Comparison of ENCODE assay signal across 15 cellular contexts in genomic region chr1:42961560-42962091, GRCh38. TPM values are rescaled to one million over a fixed set of nuclear protein-coding genes. Genes with fewer than 3 reads are reported as not detected.
DNase-seq lines count a peak whose midpoint lies in the region; ATAC-seq, FAIRE-seq and TF ChIP-seq lines count a peak whose summit lies in the region.
"Had no signal": no experiment of that assay in that cellular context is flagged by ENCODE, and none has a peak within 500 bp of the region (broad histone marks: within the 10 kb centered on the region; RNA-seq: fewer than 3 reads in every experiment).

No MANE protein-coding gene starts in this region.

- H3K9me3 ChIP-seq in cardiac muscle cell (ENCODE audit: low read depth) (no peaks in the 10 kb centered on the region), heart left ventricle (no peaks in the 10 kb centered on the region), astrocyte (ENCODE audit: insufficient read depth, low read depth, low read length) (no peaks in the 10 kb centered on the region), aorta (ENCODE audit: control insufficient read depth, low read length) (no peaks in the 10 kb centered on the region)
- H3K9me3 ChIP-seq: upper lobe of right lung had no signal

- H3K4me1 ChIP-seq in cardiac muscle cell (ENCODE audit: low read depth) (peaks cover 48% of the 10 kb centered on the region), heart left ventricle (peaks cover 0 to 30% (median 18%) of the 10 kb centered on the region in 12 donors), astrocyte (ENCODE audit: insufficient read depth, low read length) (peaks cover 23% of the 10 kb centered on the region), aorta (ENCODE audit: control insufficient read depth in 1 of 2, insufficient read depth in 2 of 2, low read length in 2 of 2) (no peaks in the 10 kb centered on the region)

- CTCF ChIA-PET in activated naive CD4-positive, alpha-beta T cell treated with anti-CD3 and anti-CD28 coated beads, Interleukin-2, amount 10 ng/mL, durations not matched to agents 7 days and 5 days (lab: Charles Lee) = interaction anchor here (1.2 to 1.4 kb wide), 2 partner anchors 26 to 112 kb away, joined by 3 to 5 read pairs; no protein-coding TSS in a partner anchor

- H3K27ac Mint-ChIP-seq in astrocyte (ENCODE audit: unreplicated experiment) (peak overlapping the region; percentile 78), naive B cell (peak overlapping the region in 4 of 6 donors; percentile 76 to 97 (median 80))
- no peak overlapping the region for H3K27ac Mint-ChIP-seq in activated naive CD4-positive, alpha-beta T cell treated with anti-CD3 and anti-CD28 coated beads, Interleukin-2, amount 10 ng/mL, durations not matched to agents 7 days and 5 days

- peak overlapping the region; percentile 36 for H3K4me3 Mint-ChIP-seq in astrocyte (ENCODE audit: unreplicated experiment)
- H3K4me3 Mint-ChIP-seq in naive B cell = peak overlapping the region in 7 of 8 donors; percentile 44 to 99 (median 98)
- no peak overlapping the region for H3K4me3 Mint-ChIP-seq in activated naive CD4-positive, alpha-beta T cell treated with anti-CD3 and anti-CD28 coated beads, Interleukin-2, amount 10 ng/mL, durations not matched to agents 7 days and 5 days

- H3K27me3 ChIP-seq in cardiac muscle cell (no peaks in the 10 kb centered on the region), heart left ventricle (peaks cover 0 to 10% (median 0%) of the 10 kb centered on the region in 9 donors), astrocyte (ENCODE audit: insufficient read depth, low read length) (no peaks in the 10 kb centered on the region), aorta (ENCODE audit: control insufficient read depth in 1 of 2, insufficient read depth in 2 of 2, low read length in 1 of 2) (no peaks in the 10 kb centered on the region)

- peaks cover 34% of the 10 kb centered on the region for H3K4me1 Mint-ChIP-seq in astrocyte (ENCODE audit: low read depth, unreplicated experiment)
- peaks cover 41 to 56% (median 52%) of the 10 kb centered on the region in 3 donors for H3K4me1 Mint-ChIP-seq in naive B cell
- peaks cover 35% of the 10 kb centered on the region for H3K4me1 Mint-ChIP-seq in activated naive CD4-positive, alpha-beta T cell treated with anti-CD3 and anti-CD28 coated beads, Interleukin-2, amount 10 ng/mL, durations not matched to agents 7 days and 5 days

- H3K4me3 ChIP-seq in cardiac muscle cell (no peak overlapping the region), heart left ventricle (no peak overlapping the region), astrocyte (ENCODE audit: insufficient read depth, low read depth, low read length) (no peak overlapping the region), aorta (ENCODE audit: low read length in 2 of 2) (no peak overlapping the region)
- H3K4me3 ChIP-seq: upper lobe of right lung had no signal

- H3K36me3 Mint-ChIP-seq in astrocyte (ENCODE audit: low read depth, unreplicated experiment) (peaks cover 9% of the 10 kb centered on the region), naive B cell (peaks cover 5 to 7% of the 10 kb centered on the region in 2 donors)
- H3K36me3 Mint-ChIP-seq in activated naive CD4-positive, alpha-beta T cell treated with anti-CD3 and anti-CD28 coated beads, Interleukin-2, amount 10 ng/mL, durations not matched to agents 7 days and 5 days = peaks cover 11% of the 10 kb centered on the region

- H3K9me3 Mint-ChIP-seq in astrocyte (ENCODE audit: unreplicated experiment) = no peaks in the 10 kb centered on the region
- H3K9me3 Mint-ChIP-seq in naive B cell = no peaks in the 10 kb centered on the region
- no peaks in the 10 kb centered on the region for H3K9me3 Mint-ChIP-seq in activated naive CD4-positive, alpha-beta T cell treated with anti-CD3 and anti-CD28 coated beads, Interleukin-2, amount 10 ng/mL, durations not matched to agents 7 days and 5 days

- TF ChIP-seq CTCF in cardiac muscle cell (IDR thresholded peaks at IDR 0.05; ENCODE audit: low read depth, low read length) (no peak), heart left ventricle (IDR thresholded peaks at IDR 0.05) (no peak), astrocyte (IDR thresholded peaks at IDR 0.05; ENCODE audit: insufficient read depth, low read depth, low read length) (no peak)

- H4K20me1 ChIP-seq in astrocyte (ENCODE audit: insufficient read depth, low read length) = peaks cover 13% of the 10 kb centered on the region

- no peaks in the 10 kb centered on the region for H3K36me3 ChIP-seq in cardiac muscle cell
- H3K36me3 ChIP-seq in heart left ventricle = no peaks in the 10 kb centered on the region
- no peaks in the 10 kb centered on the region for H3K36me3 ChIP-seq in astrocyte (ENCODE audit: insufficient read depth, low read length)
- no peaks in the 10 kb centered on the region for H3K36me3 ChIP-seq in aorta (ENCODE audit: control insufficient read depth in 1 of 2, insufficient read depth in 2 of 2, low read length in 1 of 2)
- H3K36me3 ChIP-seq: upper lobe of right lung had no signal

- TF ChIP-seq POLR2A in heart left ventricle (IDR thresholded peaks at IDR 0.05) = no peak

- no peak for DNase-seq in cardiac muscle cell (ENCODE audit: low read depth in 1 of 2, low spot score in 1 of 2)
- DNase-seq in heart left ventricle = no peak
- DNase-seq in astrocyte (ENCODE audit: low read depth) = no peak
- DNase-seq in naive B cell = no peak
- DNase-seq in aorta = no peak
- DNase-seq in HPDE6-E6E7 (ENCODE audit: extremely low spot score) = no peak
- DNase-seq in activated naive CD4-positive, alpha-beta T cell treated with anti-CD3 and anti-CD28 coated beads, Interleukin-2, amount 10 ng/mL, durations not matched to agents 7 days and 5 days = no peak
- DNase-seq: activated T-cell treated with anti-CD3 and anti-CD28 coated beads, Interleukin-2, amount 50 U/mL, for 48 hours; Calu3; left ventricle myocardium superior; occipital lobe; SW 1271; upper lobe of right lung had no signal

- FAIRE-seq in astrocyte (lab: Jason Lieb, UNC) = no peak
- FAIRE-seq: endometrium had no signal

- 74 to 79% (median 76%) methylated on average over 4 of the region's 4 CpGs for WGBS in heart left ventricle, 4 donors
- WGBS in aorta, 2 donors = 74 to 76% methylated on average over 4 of the region's 4 CpGs

- no peak overlapping the region for H3K9ac ChIP-seq in astrocyte (ENCODE audit: low read length)

- no peak overlapping the region for H2AFZ ChIP-seq in astrocyte (ENCODE audit: low read depth, low read length)

- peak overlapping the region; percentile 98 for H3K27ac ChIP-seq in cardiac muscle cell
- no peak overlapping the region for H3K27ac ChIP-seq in heart left ventricle
- H3K27ac ChIP-seq in astrocyte (ENCODE audit: low read depth, low read length) = no peak overlapping the region
- H3K27ac ChIP-seq in aorta (ENCODE audit: low read depth in 1 of 2, low read length in 2 of 2) = peak overlapping the region; percentile 9 to 45
- H3K27ac ChIP-seq: upper lobe of right lung had no signal

- ATAC-seq in heart left ventricle (no peak), naive B cell (ENCODE audit: low read depth in 2 of 2) (no peak), aorta (ENCODE audit: low FRiP score) (no peak), HG02623 (IDR thresholded peaks at IDR 0.05; ENCODE audit: unreplicated experiment) (no peak)
- ATAC-seq: left ventricle myocardium superior, upper lobe of right lung had no signal

- no peak overlapping the region for H3K4me2 ChIP-seq in astrocyte (ENCODE audit: low read length)

- no peaks in the 10 kb centered on the region for H3K27me3 Mint-ChIP-seq in astrocyte (ENCODE audit: low read depth, unreplicated experiment)
- no peaks in the 10 kb centered on the region for H3K27me3 Mint-ChIP-seq in naive B cell
- peaks cover 47% of the 10 kb centered on the region for H3K27me3 Mint-ChIP-seq in activated naive CD4-positive, alpha-beta T cell treated with anti-CD3 and anti-CD28 coated beads, Interleukin-2, amount 10 ng/mL, durations not matched to agents 7 days and 5 days

- peaks cover 37% of the 10 kb centered on the region for H3K79me2 ChIP-seq in astrocyte (ENCODE audit: insufficient read depth, low read length)

- intact Hi-C loops in heart left ventricle (cut with DNase I) (no loop called here), aorta (cut with DNase I) (loop anchor here in 1 of 2 donors (1.0 kb wide), 1 partner anchor 20 kb away; no protein-coding TSS in a partner anchor)

RNA-seq across cellular contexts. Expression of gene SLC2A1, which starts 3.0 kb away (rescaled TPM):
- total RNA-seq in cardiac muscle cell (714 and 748 TPM in 2 replicates), heart left ventricle (10 to 100 TPM; 19.0 to 88.1 (median 29.9) TPM), astrocyte (506 and 521 TPM in 2 replicates), aorta (100 to 1,000 TPM in 1 of 2 donors, 10 to 100 TPM in 1; 87.7 to 124 TPM)
- polyA plus RNA-seq in cardiac muscle cell (215 and 243 TPM in 2 replicates), heart left ventricle (100 to 1,000 TPM in 1 of 2 donors, 10 to 100 TPM in 1; 10.6 to 196 TPM), naive B cell (ENCODE audit: low read depth in 6 of 6) (100 to 1,000 TPM in 1 of 6 donors, 10 to 100 TPM in 5; 58.4 to 125 (median 89.7) TPM), aorta (10 to 100 TPM in 1 of 2 donors, 1 to 10 TPM in 1; 6.4 to 11.6 TPM)

Comparison
In these comparisons a context has a peak if more than half of its experiments do, and no peak if none do; other contexts are left out.
1. H3K27ac ChIP-seq: peak in cardiac muscle cell (single experiment) and aorta (2 of 2); none in heart left ventricle (0 of 12) and astrocyte (single experiment).